ENCODE assay signal across 9 cellular contexts in genomic region chr3:159928071-159928491, GRCh38.
A peak's percentile ranks its signal among the peaks of the same experiment; 100 is the strongest.
DNase-seq lines count a peak whose midpoint lies in the region; ATAC-seq lines count a peak whose summit lies in the region.
"Had no signal": no experiment of that assay in that cellular context is flagged by ENCODE, and none has a peak within 500 bp of the region (broad histone marks: within the 10 kb centered on the region; RNA-seq: fewer than 3 reads in every experiment).

No MANE protein-coding gene starts in this region.

- H3K4me3 ChIP-seq in adipocyte (ENCODE audit: low read length) (no peak overlapping the region), stomach smooth muscle (ENCODE audit: low read length in 2 of 2) (no peak overlapping the region)

- H3K9ac ChIP-seq in adipocyte (ENCODE audit: low read length) (peak overlapping the region; percentile 20), stomach smooth muscle (ENCODE audit: low read length in 2 of 2) (peak overlapping the region in 1 of 2 donors; percentile 4)

- DNase-seq in HK-2 (ENCODE audit: unreplicated experiment) (peak; percentile 20), adipocyte (ENCODE audit: low read depth) (peak; percentile 33), islet precursor cell (peak; percentile 80), NCI-H1048 (lab: John Stamatoyannopoulos, UW) (no peak), SW 1271 (lab: John Stamatoyannopoulos, UW) (no peak)
- DNase-seq: H7, NCI-H1694 treated with DMSO at 0.1 percent for 48 hours had no signal

- H3K36me3 ChIP-seq in adipocyte (ENCODE audit: control insufficient read depth, insufficient read depth, low read length, severe bottlenecking) (no peaks in the 10 kb centered on the region), stomach smooth muscle (ENCODE audit: control insufficient read depth in 2 of 2, insufficient read depth in 2 of 2, low read length in 2 of 2) (no peaks in the 10 kb centered on the region)

- no peak for ATAC-seq in GM21526 (IDR thresholded peaks at IDR 0.05; ENCODE audit: low FRiP score, unreplicated experiment)

- H3K27ac ChIP-seq in stomach smooth muscle (ENCODE audit: low read length), result peak overlapping the region; percentile 58

- H3K4me1 ChIP-seq in adipocyte (ENCODE audit: control insufficient read depth, insufficient read depth, low read length) (peaks cover 23% of the 10 kb centered on the region), stomach smooth muscle (ENCODE audit: control insufficient read depth, insufficient read depth, low read length) (peaks cover 10% of the 10 kb centered on the region)

- H3K27me3 ChIP-seq in adipocyte (replicated peaks; ENCODE audit: control insufficient read depth, insufficient read depth, low read length) (no peaks in the 10 kb centered on the region), stomach smooth muscle (ENCODE audit: control insufficient read depth in 1 of 2, insufficient read depth in 2 of 2, low read length in 2 of 2) (no peaks in the 10 kb centered on the region)

- H3K9me3 ChIP-seq in adipocyte (ENCODE audit: control insufficient read depth, low read length) (no peaks in the 10 kb centered on the region), stomach smooth muscle (ENCODE audit: control insufficient read depth in 2 of 2, low read length in 2 of 2) (no peaks in the 10 kb centered on the region)

Comparison
In these comparisons a context has a peak if more than half of its experiments do, and no peak if none do; other contexts are left out.
1. DNase-seq: peak in HK-2 (single experiment), adipocyte (single experiment) and islet precursor cell (single experiment); none in NCI-H1048 (single experiment) and SW 1271 (0 of 2).